Comparison of ENCODE assay signal across 9 cellular contexts in the genomic region with DNA sequence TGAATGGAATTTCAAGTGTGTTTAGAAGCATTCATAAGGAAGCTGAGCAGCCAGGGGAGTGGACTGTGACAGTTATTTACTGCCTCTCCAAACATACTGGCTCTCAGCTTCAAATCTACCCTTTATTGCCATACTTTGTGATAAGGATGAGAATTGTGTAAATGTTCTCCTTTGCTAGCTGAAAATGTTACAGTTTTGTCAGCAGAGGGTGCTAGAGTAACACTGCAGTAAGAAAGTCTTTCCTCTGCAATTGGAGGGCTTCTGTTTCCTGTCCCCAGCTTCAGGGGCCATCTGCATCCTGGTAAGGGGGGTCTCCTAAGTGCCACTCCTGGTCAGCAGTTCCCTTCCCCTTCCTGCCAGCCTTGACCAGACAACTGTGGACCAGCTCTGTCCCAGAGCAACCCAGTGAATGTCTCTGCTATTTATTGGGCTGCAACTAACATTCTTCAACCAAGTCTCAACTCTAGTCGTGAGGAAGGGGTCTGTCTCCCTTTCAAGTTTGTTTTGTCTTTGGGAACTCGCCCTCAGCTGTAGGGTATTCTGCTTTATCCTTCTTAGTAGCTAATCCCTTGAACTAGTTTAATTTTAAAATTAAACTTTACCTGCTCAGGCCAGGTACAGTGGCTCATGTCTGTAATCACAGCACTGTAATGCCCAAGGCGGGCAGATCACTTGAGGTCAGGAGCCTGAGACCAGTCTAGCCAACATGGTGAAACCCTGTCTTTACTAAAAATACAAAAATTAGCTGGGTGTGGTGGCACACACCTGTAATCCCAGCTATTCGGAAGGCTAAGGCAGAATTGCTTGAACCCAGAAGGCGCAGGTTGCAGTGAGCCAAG. TPM values are rescaled to one million over a fixed set of nuclear protein-coding genes. Genes with fewer than 3 reads are reported as not detected.
DNase-seq lines count a peak whose midpoint lies in the region; TF ChIP-seq lines count a peak whose summit lies in the region.
"Had no signal": no experiment of that assay in that cellular context is flagged by ENCODE, and none has a peak within 500 bp of the region (broad histone marks: within the 10 kb centered on the region; RNA-seq: fewer than 3 reads in every experiment).

No MANE protein-coding gene starts in this region.

- H3K36me3 Mint-ChIP-seq in endodermal cell (ENCODE audit: low read depth), result peaks cover 15% of the 10 kb centered on the region

- peak overlapping the region; percentile 79 for H3K27ac Mint-ChIP-seq in endodermal cell

- H3K4me3 Mint-ChIP-seq in endodermal cell, result no peak overlapping the region

- peaks cover 4% of the 10 kb centered on the region for H3K9me3 ChIP-seq in endodermal cell (ENCODE audit: control insufficient read depth, low read length)
- H3K9me3 ChIP-seq in vagina, result no peaks in the 10 kb centered on the region

- TF ChIP-seq CTCF in GM12874 (IDR thresholded peaks at IDR 0.05; ENCODE audit: insufficient read depth, low read depth, low read length) (peak; percentile 80), LNCAP (IDR thresholded peaks at IDR 0.05) (peak; percentile 82), endodermal cell (conservative IDR thresholded peaks at IDR 0.05) (peak; percentile 87), vagina (IDR thresholded peaks at IDR 0.05) (peak; percentile 52 to 83 (median 75))

- no peaks in the 10 kb centered on the region for H3K27me3 Mint-ChIP-seq in endodermal cell (ENCODE audit: insufficient read depth)

- H3K36me3 ChIP-seq in endodermal cell (ENCODE audit: control insufficient read depth, insufficient read depth, low read length) (peaks cover under 1% of the 10 kb centered on the region), vagina (no peaks in the 10 kb centered on the region)

- H3K4me3 ChIP-seq in endodermal cell (ENCODE audit: low read length), result no peak overlapping the region
- no peak overlapping the region for H3K4me3 ChIP-seq in vagina
- H3K4me3 ChIP-seq: skin epidermis had no signal

- no peak for TF ChIP-seq POLR2A in vagina (IDR thresholded peaks at IDR 0.05)

- H3K27me3 ChIP-seq in endodermal cell (ENCODE audit: control insufficient read depth, insufficient read depth, low read length, poor library complexity, severe bottlenecking) (no peaks in the 10 kb centered on the region), vagina (no peaks in the 10 kb centered on the region)

- H3K9ac ChIP-seq in endodermal cell (ENCODE audit: extremely low read depth, low read length, poor library complexity, severe bottlenecking), result no peak overlapping the region

- H3K4me1 ChIP-seq in endodermal cell (ENCODE audit: control insufficient read depth, insufficient read depth, low read length), result no peaks in the 10 kb centered on the region
- no peaks in the 10 kb centered on the region for H3K4me1 ChIP-seq in vagina

- H3K27ac ChIP-seq in endodermal cell (ENCODE audit: low read depth, low read length) (no peak overlapping the region), vagina (no peak overlapping the region)
- H3K27ac ChIP-seq: skin epidermis had no signal

- H3K9me3 Mint-ChIP-seq in endodermal cell, result peaks cover 6% of the 10 kb centered on the region

- DNase-seq in Ammon's horn (ENCODE audit: low spot score) (peak; percentile 88), SKM-1 (lab: John Stamatoyannopoulos, UW; ENCODE audit: unreplicated experiment) (peak; percentile 4), endodermal cell (peak; percentile 77), medulla oblongata (ENCODE audit: extremely low spot score) (peak; percentile 80), vagina (ENCODE audit: extremely low spot score in 2 of 2) (no peak)
- DNase-seq in stimulated activated CD4-positive, alpha-beta T cell treated with anti-CD3 and anti-CD28 coated beads, Interleukin-2, amount 100 ng/mL, for 48 hours, result no peak

- no peaks in the 10 kb centered on the region for H3K4me1 Mint-ChIP-seq in endodermal cell

- intact Hi-C loops in vagina (cut with DNase I), result loop anchor here (5.0 kb wide), 1 partner anchor 413 kb away; no protein-coding TSS in a partner anchor

- WGBS in endodermal cell (ENCODE audit: insufficient coverage in 1 of 2, insufficient read length in 1 of 2), 2 experiments, result 85 to 86% methylated on average over 5 of the region's 5 CpGs

RNA-seq across cellular contexts. Expression of gene RAPGEF6, which starts 45.3 kb away (rescaled TPM):
- 10 to 100 TPM; 19.2 to 24.0 TPM for total RNA-seq in endodermal cell
- polyA plus RNA-seq in endodermal cell (2013, experiment 1 of 2), result 17.4 TPM
- 15.6 TPM for polyA plus RNA-seq in endodermal cell (2013, experiment 2 of 2)
- total RNA-seq in vagina, result 19.2 TPM

Comparison
In these comparisons a context has a peak if more than half of its experiments do, and no peak if none do; other contexts are left out.
1. DNase-seq: peak in Ammon's horn (single experiment), SKM-1 (single experiment), endodermal cell (single experiment) and medulla oblongata (single experiment); none in vagina (0 of 2) and stimulated activated CD4-positive, alpha-beta T cell treated with anti-CD3 and anti-CD28 coated beads, Interleukin-2, amount 100 ng/mL, for 48 hours (0 of 2).
2. Peak in every context shown above with its lines, with median percentiles within 50 percentile points of each other: CTCF ChIP-seq.